22 cellular contexts compared by ENCODE assay signal in the genomic region with DNA sequence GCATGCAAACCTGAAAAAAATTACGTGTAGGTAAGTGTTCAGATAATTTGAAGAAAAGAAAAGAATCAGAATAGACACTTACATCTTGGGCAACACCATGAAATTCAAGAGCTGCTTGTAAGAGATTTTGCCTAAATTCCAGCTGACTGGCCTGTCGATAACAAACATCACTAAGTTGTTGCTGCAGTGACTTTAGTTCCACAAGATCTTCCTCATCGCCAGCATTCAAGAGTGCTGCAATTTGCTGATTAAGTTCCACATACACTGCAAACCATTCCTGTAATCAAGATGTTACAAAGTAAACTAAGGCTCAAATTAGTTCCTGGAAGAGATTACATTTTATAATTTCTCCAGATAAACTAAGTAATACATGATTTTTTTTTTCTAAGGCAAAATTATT.
A peak's percentile ranks its signal among the peaks of the same experiment; 100 is the strongest.
DNase-seq lines count a peak whose midpoint lies in the region; ATAC-seq, FAIRE-seq and TF ChIP-seq lines count a peak whose summit lies in the region.
"Had no signal": no experiment of that assay in that cellular context is flagged by ENCODE, and none has a peak within 500 bp of the region (broad histone marks: within the 10 kb centered on the region; RNA-seq: fewer than 3 reads in every experiment).

No MANE protein-coding gene starts in this region.

- H3K9me3 Mint-ChIP-seq in immature natural killer cell = no peaks in the 10 kb centered on the region
- H3K9me3 Mint-ChIP-seq: CD14-positive monocyte; CD4-positive, alpha-beta memory T cell; CD4-positive, CD25-positive, alpha-beta regulatory T cell had no signal

- peak; percentile 59 for ATAC-seq in left lung

- intact Hi-C loops in left lung (cut with DNase I) = no loop called here

- TF ChIP-seq CTCF in left lung (IDR thresholded peaks at IDR 0.05) = no peak

- FAIRE-seq in GM18507 (lab: Jason Lieb, UNC) (peak; percentile 42), GM19239 (lab: Jason Lieb, UNC) (peak; percentile 26)
- FAIRE-seq: A204.1, D721Med, G401.6 had no signal

- H3K4me1 Mint-ChIP-seq in immature natural killer cell = no peaks in the 10 kb centered on the region

- H3K9me3 ChIP-seq in left lung = no peaks in the 10 kb centered on the region
- H3K9me3 ChIP-seq: BE2C, BLaER1, Caco-2 had no signal

- peaks cover 0 to 1% (median 0%) of the 10 kb centered on the region in 3 donors for H3K27me3 Mint-ChIP-seq in immature natural killer cell (ENCODE audit: low read depth in 3 of 3)
- H3K27me3 Mint-ChIP-seq: CD4-positive, alpha-beta memory T cell; CD4-positive, CD25-positive, alpha-beta regulatory T cell; CD8-positive, alpha-beta memory T cell had no signal

- DNase-seq in GM18507 (ENCODE audit: extremely low spot score, insufficient read length, low read depth) = no peak
- DNase-seq in GM19239 (ENCODE audit: insufficient read length, low spot score) = no peak
- DNase-seq in left lung = no peak
- DNase-seq in immature natural killer cell = no peak
- DNase-seq in COLO668 (lab: John Stamatoyannopoulos, UW; ENCODE audit: unreplicated experiment) = no peak
- no peak for DNase-seq in central memory CD4-positive, alpha-beta T cell
- DNase-seq: 8988T; ACHN; BE2C; C1 segment of cervical spinal cord; Caco-2; Calu3; CD4-positive, alpha-beta memory T cell; CD4-positive, CD25-positive, alpha-beta regulatory T cell; CD8-positive, alpha-beta memory T cell; DMS79 treated with DMSO at 0.1 percent for 48 hours; GF-D8 had no signal

- no peak overlapping the region for H3K4me3 ChIP-seq in left lung
- H3K4me3 ChIP-seq: BLaER1 had no signal

- no peaks in the 10 kb centered on the region for H3K27me3 ChIP-seq in left lung
- H3K27me3 ChIP-seq: BE2C, BLaER1 had no signal

- H3K36me3 ChIP-seq in left lung = peaks cover 0 to 29% of the 10 kb centered on the region in 2 donors
- H3K36me3 ChIP-seq: BE2C had no signal

- H3K4me1 ChIP-seq in left lung = no peaks in the 10 kb centered on the region
- H3K4me1 ChIP-seq: BE2C, BLaER1, Caco-2 had no signal

- H3K36me3 Mint-ChIP-seq in immature natural killer cell = peaks cover 0 to 12% (median 7%) of the 10 kb centered on the region in 3 donors
- H3K36me3 Mint-ChIP-seq: CD4-positive, CD25-positive, alpha-beta regulatory T cell; CD8-positive, alpha-beta memory T cell had no signal

- H3K27ac Mint-ChIP-seq in immature natural killer cell = no peak overlapping the region
- H3K27ac Mint-ChIP-seq: CD14-positive monocyte; CD4-positive, alpha-beta memory T cell; CD4-positive, CD25-positive, alpha-beta regulatory T cell; CD8-positive, alpha-beta memory T cell had no signal

- no peak overlapping the region for H3K27ac ChIP-seq in left lung
- H3K27ac ChIP-seq: BLaER1 had no signal

- H3K4me3 Mint-ChIP-seq in immature natural killer cell = no peak overlapping the region
- H3K4me3 Mint-ChIP-seq: CD14-positive monocyte; CD4-positive, alpha-beta memory T cell; CD4-positive, CD25-positive, alpha-beta regulatory T cell; CD8-positive, alpha-beta memory T cell had no signal
